Comparison of ENCODE assay signal across 8 cellular contexts in genomic region chr16:84618428-84619102, GRCh38. TPM values are rescaled to one million over a fixed set of nuclear protein-coding genes. Genes with fewer than 3 reads are reported as not detected.
DNase-seq lines count a peak whose midpoint lies in the region; ATAC-seq and TF ChIP-seq lines count a peak whose summit lies in the region.

No MANE protein-coding gene starts in this region.

- DNase-seq in AG09319 (ENCODE audit: extremely low read depth, low read depth) (peak; percentile 65), HCEC 1CT (peak; percentile 98), activated B cell treated with CpG ODN at 0.5 μM for 24 hours (no peak), retinal pigment epithelial cell (ENCODE audit: low read depth) (peak; percentile 76), NCI-H345 (lab: John Stamatoyannopoulos, UW) (no peak)
- no peak for DNase-seq in stimulated activated CD4-positive, alpha-beta T cell treated with anti-CD3 and anti-CD28 coated beads, Interleukin-1b, Interleukin-23, amount 100 ng/mL, for 48 hours
- no peak for DNase-seq in stimulated activated CD4-positive, alpha-beta T cell treated with anti-CD3 and anti-CD28 coated beads, Interleukin-12 subunit alpha, Interleukin-12 subunit beta, amount 100 ng/mL, for 4 hours

- CTCF ChIA-PET in activated B cell treated with CpG ODN at 0.5 μM for 24 hours (lab: Charles Lee), result interaction anchor here (0.7 to 3.4 kb wide), 7 partner anchors 10 to 121 kb away, joined by 3 to 12 read pairs (median 3); no protein-coding TSS in a partner anchor

- H3K27ac Mint-ChIP-seq in activated B cell treated with CpG ODN at 0.5 μM for 24 hours, result peak overlapping the region; percentile 26

- H3K4me1 ChIP-seq in gastroesophageal sphincter, result peaks cover 0 to 50% (median 25%) of the 10 kb centered on the region in 3 donors

- H3K9me3 Mint-ChIP-seq in activated B cell treated with CpG ODN at 0.5 μM for 24 hours, result no peaks in the 10 kb centered on the region

- H3K36me3 ChIP-seq in gastroesophageal sphincter, result no peaks in the 10 kb centered on the region

- no peak for TF ChIP-seq POLR2A in gastroesophageal sphincter (IDR thresholded peaks at IDR 0.05)

- H3K4me3 ChIP-seq in gastroesophageal sphincter, result peak overlapping the region in 1 of 2 donors; percentile 74
- H3K4me3 ChIP-seq in retinal pigment epithelial cell (ENCODE audit: low read length), result peak overlapping the region; percentile 17

- H3K36me3 Mint-ChIP-seq in activated B cell treated with CpG ODN at 0.5 μM for 24 hours (ENCODE audit: low read depth), result peaks cover 35% of the 10 kb centered on the region

- H3K27me3 ChIP-seq in gastroesophageal sphincter, result peaks cover 5% of the 10 kb centered on the region

- peaks cover 72% of the 10 kb centered on the region for H3K4me1 Mint-ChIP-seq in activated B cell treated with CpG ODN at 0.5 μM for 24 hours

- TF ChIP-seq CTCF in AG09319 (IDR thresholded peaks at IDR 0.05; ENCODE audit: low read depth, low read length) (no peak; the same call in 1 of the 2 replicates), activated B cell treated with CpG ODN at 0.5 μM for 24 hours (IDR thresholded peaks at IDR 0.05) (no peak), gastroesophageal sphincter (IDR thresholded peaks at IDR 0.05) (peak in 2 of 4 experiments; percentile 3 to 13), retinal pigment epithelial cell (conservative IDR thresholded peaks at IDR 0.05; ENCODE audit: low read depth, low read length) (no peak)

- no peaks in the 10 kb centered on the region for H3K27me3 Mint-ChIP-seq in activated B cell treated with CpG ODN at 0.5 μM for 24 hours

- intact Hi-C loops in activated B cell treated with CpG ODN at 0.5 μM for 24 hours (cut with micrococcal nuclease), result loop anchor here (1.0 kb wide), 3 partner anchors 19 to 107 kb away; no protein-coding TSS in a partner anchor

- ATAC-seq in activated B cell treated with CpG ODN at 0.5 μM for 24 hours (ENCODE audit: low read depth) (no peak), gastroesophageal sphincter (peak; percentile 31)

- TF ChIP-seq EP300 in gastroesophageal sphincter (IDR thresholded peaks at IDR 0.05), result no peak

- POLR2A ChIA-PET in activated B cell treated with CpG ODN at 0.5 μM for 24 hours (lab: Charles Lee), result interaction anchor here (0.6 to 10.7 kb wide), 11 partner anchors 11 to 128 kb away, joined by 3 to 333 read pairs (median 7); no protein-coding TSS in a partner anchor

- H3K27ac ChIP-seq in gastroesophageal sphincter, result peak overlapping the region in 3 of 4 donors; percentile 73 to 82 (median 80)

- no peaks in the 10 kb centered on the region for H3K9me3 ChIP-seq in gastroesophageal sphincter

- WGBS in gastroesophageal sphincter (ENCODE audit: low coverage in 1 of 2), 2 donors, result 0 to 9% methylated on average over 4 to 7 of the region's 9 CpGs

- H3K4me3 Mint-ChIP-seq in activated B cell treated with CpG ODN at 0.5 μM for 24 hours, result peak overlapping the region; percentile 42

RNA-seq across cellular contexts. Expression of gene COTL1, which starts 0.7 kb away (rescaled TPM):
- 487 and 525 TPM in 2 replicates for total RNA-seq in activated B cell treated with CpG ODN at 0.5 μM for 24 hours
- total RNA-seq in gastroesophageal sphincter, result 10 to 100 TPM; 13.1 to 46.2 (median 37.3) TPM

RNA-seq across cellular contexts. Expression of gene KLHL36, which starts 29.7 kb away (rescaled TPM):
- total RNA-seq in activated B cell treated with CpG ODN at 0.5 μM for 24 hours (62.6 and 72.7 TPM in 2 replicates), gastroesophageal sphincter (100 to 1,000 TPM in 1 of 4 donors, 10 to 100 TPM in 3; 70.5 to 114 (median 80.5) TPM)

Comparison
In these comparisons a context has a peak if more than half of its experiments do, and no peak if none do; other contexts are left out.
1. DNase-seq: peak in AG09319 (single experiment), HCEC 1CT (single experiment) and retinal pigment epithelial cell (single experiment); none in activated B cell treated with CpG ODN at 0.5 μM for 24 hours (single experiment), stimulated activated CD4-positive, alpha-beta T cell treated with anti-CD3 and anti-CD28 coated beads, Interleukin-1b, Interleukin-23, amount 100 ng/mL, for 48 hours (single experiment), NCI-H345 (single experiment) and stimulated activated CD4-positive, alpha-beta T cell treated with anti-CD3 and anti-CD28 coated beads, Interleukin-12 subunit alpha, Interleukin-12 subunit beta, amount 100 ng/mL, for 4 hours (single experiment).
2. RNA of gene COTL1, which starts 0.7 kb away (total RNA-seq): 487 to 525 TPM in activated B cell treated with CpG ODN at 0.5 μM for 24 hours; 13.1 to 46.2 TPM in gastroesophageal sphincter; every median in the first group is over 10 times any median in the second.